28 cellular contexts compared by ENCODE assay signal in genomic region chr5:162193012-162193411, GRCh38.
"Had no signal": no experiment of that assay in that cellular context is flagged by ENCODE, and none has a peak within 500 bp of the region (broad histone marks: within the 10 kb centered on the region; RNA-seq: fewer than 3 reads in every experiment).

No MANE protein-coding gene starts in this region.

- H3K4me2 ChIP-seq: hepatocyte had no signal

- H3K4me1 ChIP-seq: colonic mucosa, esophagus muscularis mucosa, esophagus squamous epithelium, foreskin keratinocyte, gastrocnemius medialis, gastroesophageal sphincter, heart left ventricle, heart right ventricle had no signal

- H3K4me3 ChIP-seq: colonic mucosa, coronary artery, dorsolateral prefrontal cortex, esophagus muscularis mucosa, esophagus squamous epithelium, gastrocnemius medialis, gastroesophageal sphincter, heart left ventricle, heart right ventricle, hepatocyte had no signal

- DNase-seq: colonic mucosa; cortex of kidney; dermis blood vessel endothelial cell; dorsolateral prefrontal cortex; effector CD4-positive, alpha-beta T cell; effector CD8-positive, alpha-beta T cell; effector memory CD4-positive, alpha-beta T cell; effector memory CD8-positive, alpha-beta T cell; endodermal cell; erythroblast; esophagus squamous epithelium; foreskin fibroblast; foreskin keratinocyte; foreskin melanocyte; gastrocnemius medialis; glutamatergic neuron; head of caudate nucleus; heart left ventricle; heart right ventricle had no signal

- H3K9me3 ChIP-seq: colonic mucosa, esophagus muscularis mucosa, gastrocnemius medialis, gastroesophageal sphincter, heart left ventricle, heart right ventricle had no signal

- H2AFZ ChIP-seq: hepatocyte had no signal

- ATAC-seq: effector memory CD8-positive, alpha-beta T cell; esophagus mucosa; foreskin keratinocyte; gastrocnemius medialis; gastroesophageal sphincter; heart left ventricle; heart right ventricle had no signal

- H3K79me2 ChIP-seq: hepatocyte had no signal

- H3K27me3 ChIP-seq: colonic mucosa, dorsolateral prefrontal cortex, esophagus muscularis mucosa, esophagus squamous epithelium, foreskin keratinocyte, gastrocnemius medialis, gastroesophageal sphincter, heart left ventricle, heart right ventricle, hepatocyte had no signal

- H3K36me3 ChIP-seq: colonic mucosa, esophagus muscularis mucosa, esophagus squamous epithelium, gastrocnemius medialis, gastroesophageal sphincter, heart left ventricle, heart right ventricle had no signal

- FAIRE-seq: endometrium, endothelial cell of umbilical vein, frontal cortex had no signal

- H3K27ac ChIP-seq: colonic mucosa, coronary artery, dorsolateral prefrontal cortex, epithelial cell of prostate, esophagus muscularis mucosa, esophagus squamous epithelium, foreskin keratinocyte, gastrocnemius medialis, gastroesophageal sphincter, heart left ventricle, heart right ventricle, hepatocyte had no signal
